In genomic region chr3:30695302-30696061, GRCh38 we compare ENCODE assay signal across 21 cellular contexts.
DNase-seq lines count a peak whose midpoint lies in the region; ATAC-seq and TF ChIP-seq lines count a peak whose summit lies in the region.
"Had no signal": no experiment of that assay in that cellular context is flagged by ENCODE, and none has a peak within 500 bp of the region (broad histone marks: within the 10 kb centered on the region; RNA-seq: fewer than 3 reads in every experiment).

No MANE protein-coding gene starts in this region.

- intact Hi-C loops in Panc1 (cut with micrococcal nuclease; ENCODE audit: unreplicated experiment), result loop anchor here (10.0 kb wide), 1 partner anchor 581 kb away; no protein-coding TSS in a partner anchor

- H3K9me3 ChIP-seq in Panc1 (ENCODE audit: control insufficient read depth, insufficient read depth, low read depth, low read length) (no peaks in the 10 kb centered on the region), smooth muscle cell (replicated peaks; ENCODE audit: low read depth) (no peaks in the 10 kb centered on the region)
- H3K9me3 ChIP-seq: adrenal gland, BLaER1, gastroesophageal sphincter, left lung, ovary, upper lobe of left lung had no signal

- H3K36me3 ChIP-seq in Panc1 (ENCODE audit: control insufficient read depth, insufficient read depth, low read length) (peaks cover 8% of the 10 kb centered on the region; the same call in 1 of the 2 replicates), smooth muscle cell (ENCODE audit: low read depth) (no peaks in the 10 kb centered on the region)
- H3K36me3 ChIP-seq: ovary had no signal

- peaks cover 14% of the 10 kb centered on the region; the same call in 1 of the 2 replicates for H3K4me1 ChIP-seq in Panc1 (ENCODE audit: control insufficient read depth, insufficient read depth, low read length)
- no peaks in the 10 kb centered on the region for H3K4me1 ChIP-seq in smooth muscle cell (ENCODE audit: low read depth)

- no peak for ATAC-seq in activated CD8-positive, alpha-beta memory T cell treated with anti-CD3 and anti-CD28 coated beads, Interleukin-2, amount 10 ng/mL, durations not matched to agents 7 days and 5 days
- ATAC-seq in Panc1, result no peak
- ATAC-seq: left lung had no signal

- H3F3A ChIP-seq in smooth muscle cell (ENCODE audit: low read depth), result no peaks in the 10 kb centered on the region

- CTCF ChIA-PET in activated CD8-positive, alpha-beta memory T cell treated with anti-CD3 and anti-CD28 coated beads, Interleukin-2, amount 10 ng/mL, durations not matched to agents 7 days and 5 days (lab: Charles Lee), result interaction anchor here (0.7 to 2.6 kb wide), 3 partner anchors 49 to 497 kb away, joined by 3 to 10 read pairs (median 8); no protein-coding TSS in a partner anchor
- CTCF ChIA-PET in Panc1 (lab: Charles Lee), result no interaction called here

- POLR2A ChIA-PET in Panc1 (lab: Charles Lee), result no interaction called here

- peak overlapping the region; percentile 13 for H3K27ac Mint-ChIP-seq in activated CD8-positive, alpha-beta memory T cell treated with anti-CD3 and anti-CD28 coated beads, Interleukin-2, amount 10 ng/mL, durations not matched to agents 7 days and 5 days
- H3K27ac Mint-ChIP-seq in endothelial cell (ENCODE audit: unreplicated experiment), result peak overlapping the region; percentile 75
- H3K27ac Mint-ChIP-seq in nephron progenitor cell, result peak overlapping the region; percentile 14
- H3K27ac Mint-ChIP-seq: activated CD4-positive, alpha-beta T cell treated with anti-CD3 and anti-CD28 coated beads, Interleukin-2, amount 10 ng/mL, durations not matched to agents 24 days and 14 days had no signal

- H3K27ac ChIP-seq in Panc1 (ENCODE audit: low read length) (peak overlapping the region; percentile 44; the same call in 1 of the 2 replicates), smooth muscle cell (ENCODE audit: low read depth) (no peak overlapping the region)
- H3K27ac ChIP-seq: dorsolateral prefrontal cortex, left lung, ovary, upper lobe of left lung had no signal

- H3K4me2 ChIP-seq in smooth muscle cell, result no peak overlapping the region
- H3K4me2 ChIP-seq: BLaER1 had no signal

- no peak overlapping the region for H3K9ac ChIP-seq in smooth muscle cell (ENCODE audit: low read depth)
- H3K9ac ChIP-seq: BLaER1 had no signal

- TF ChIP-seq CTCF in Panc1 (IDR thresholded peaks at IDR 0.05) (no peak), endothelial cell (IDR thresholded peaks at IDR 0.05; ENCODE audit: unreplicated experiment) (no peak), nephron progenitor cell (IDR thresholded peaks at IDR 0.05) (no peak), smooth muscle cell (IDR thresholded peaks at IDR 0.05; ENCODE audit: borderline replicate concordance, insufficient read depth, poor library complexity, severe bottlenecking) (no peak)

- H3K36me3 Mint-ChIP-seq in activated CD8-positive, alpha-beta memory T cell treated with anti-CD3 and anti-CD28 coated beads, Interleukin-2, amount 10 ng/mL, durations not matched to agents 7 days and 5 days, result peaks cover 63% of the 10 kb centered on the region
- H3K36me3 Mint-ChIP-seq in endothelial cell (ENCODE audit: low read depth, unreplicated experiment) (peaks cover 37% of the 10 kb centered on the region), nephron progenitor cell (ENCODE audit: low read depth) (peaks cover 9% of the 10 kb centered on the region)

- peaks cover 18% of the 10 kb centered on the region for H3K4me1 Mint-ChIP-seq in activated CD8-positive, alpha-beta memory T cell treated with anti-CD3 and anti-CD28 coated beads, Interleukin-2, amount 10 ng/mL, durations not matched to agents 7 days and 5 days
- H3K4me1 Mint-ChIP-seq in endothelial cell (ENCODE audit: unreplicated experiment) (peaks cover 26% of the 10 kb centered on the region), nephron progenitor cell (peaks cover 10% of the 10 kb centered on the region)

- H3K27me3 ChIP-seq in Panc1 (ENCODE audit: control insufficient read depth, insufficient read depth, low read length) (no peaks in the 10 kb centered on the region), smooth muscle cell (ENCODE audit: low read depth) (no peaks in the 10 kb centered on the region)
- H3K27me3 ChIP-seq: adrenal gland, BLaER1, dorsolateral prefrontal cortex, gastroesophageal sphincter, left lung, ovary, upper lobe of left lung had no signal

- 94% methylated on average over 6 of the region's 6 CpGs for WGBS in smooth muscle cell (ENCODE audit: low lambda C conversion rate)

- H3K9me3 Mint-ChIP-seq in activated CD8-positive, alpha-beta memory T cell treated with anti-CD3 and anti-CD28 coated beads, Interleukin-2, amount 10 ng/mL, durations not matched to agents 7 days and 5 days (ENCODE audit: low read depth), result no peaks in the 10 kb centered on the region
- H3K9me3 Mint-ChIP-seq in endothelial cell (ENCODE audit: unreplicated experiment) (no peaks in the 10 kb centered on the region), nephron progenitor cell (no peaks in the 10 kb centered on the region)
- H3K9me3 Mint-ChIP-seq: activated CD4-positive, alpha-beta T cell treated with anti-CD3 and anti-CD28 coated beads, Interleukin-2, amount 10 ng/mL, durations not matched to agents 24 days and 14 days had no signal

- no peak overlapping the region for H2AFZ ChIP-seq in smooth muscle cell (ENCODE audit: low read depth)

- H3K79me2 ChIP-seq in smooth muscle cell (ENCODE audit: low read depth), result no peaks in the 10 kb centered on the region

- in situ Hi-C loops in Panc1 (cut with HindIII; ENCODE audit: low pct_unique_long_range_greater_than_20kb, low sequenced_read_pairs), result no loop called here

- no peak overlapping the region for H3K4me3 Mint-ChIP-seq in activated CD8-positive, alpha-beta memory T cell treated with anti-CD3 and anti-CD28 coated beads, Interleukin-2, amount 10 ng/mL, durations not matched to agents 7 days and 5 days
- H3K4me3 Mint-ChIP-seq in endothelial cell (ENCODE audit: unreplicated experiment) (peak overlapping the region; percentile 83), nephron progenitor cell (no peak overlapping the region)
- H3K4me3 Mint-ChIP-seq: activated CD4-positive, alpha-beta T cell treated with anti-CD3 and anti-CD28 coated beads, Interleukin-2, amount 10 ng/mL, durations not matched to agents 24 days and 14 days had no signal

- no peak for DNase-seq in activated CD8-positive, alpha-beta memory T cell treated with anti-CD3 and anti-CD28 coated beads, Interleukin-2, amount 10 ng/mL, durations not matched to agents 7 days and 5 days
- DNase-seq in activated CD8-positive, alpha-beta memory T cell treated with anti-CD3 and anti-CD28 coated beads, Interleukin-2, amount 50 U/mL, for 48 hours, result no peak
- DNase-seq in Panc1 (ENCODE audit: low read depth, low spot score) (no peak), endothelial cell (ENCODE audit: low spot score) (no peak), nephron progenitor cell (no peak), smooth muscle cell (lab: John Stamatoyannopoulos, UW; ENCODE audit: unreplicated experiment) (no peak), activated gamma-delta T cell treated with Interleukin-2 at 50 U/mL for 16 hours (no peak)
- no peak for DNase-seq in central memory CD4-positive, alpha-beta T cell
- DNase-seq: 8988T; activated CD4-positive, alpha-beta T cell treated with anti-CD3 and anti-CD28 coated beads, Interleukin-2, amount 10 ng/mL, durations not matched to agents 24 days and 14 days; dorsolateral prefrontal cortex; GOT3; left lung; NCI-H1417; NCI-H524 treated with DMSO at 0.1 percent for 48 hours; stimulated activated CD4-positive, alpha-beta T cell treated with anti-CD3 and anti-CD28 coated beads, Interleukin-1b, Interleukin-23, amount 100 ng/mL, for 48 hours; upper lobe of left lung had no signal

- no peaks in the 10 kb centered on the region for H3K27me3 Mint-ChIP-seq in activated CD8-positive, alpha-beta memory T cell treated with anti-CD3 and anti-CD28 coated beads, Interleukin-2, amount 10 ng/mL, durations not matched to agents 7 days and 5 days
- H3K27me3 Mint-ChIP-seq in endothelial cell (ENCODE audit: unreplicated experiment) (peaks cover 3% of the 10 kb centered on the region), nephron progenitor cell (ENCODE audit: low read depth, poor library complexity) (peaks cover 4% of the 10 kb centered on the region)
- H3K27me3 Mint-ChIP-seq: activated CD4-positive, alpha-beta T cell treated with anti-CD3 and anti-CD28 coated beads, Interleukin-2, amount 10 ng/mL, durations not matched to agents 24 days and 14 days had no signal

- no TSS peak for BruUV-seq in Panc1 (replicated peaks; lab: Mats Ljungman, UMichigan)

- H3K4me3 ChIP-seq in Panc1 (ENCODE audit: low read depth in 2 of 2, low read length in 2 of 2), result no peak overlapping the region
- H3K4me3 ChIP-seq in smooth muscle cell, result no peak overlapping the region
- H3K4me3 ChIP-seq: adrenal gland, BLaER1, dorsolateral prefrontal cortex, gastroesophageal sphincter, left lung, ovary, upper lobe of left lung had no signal

- H4K20me1 ChIP-seq in smooth muscle cell (ENCODE audit: low read depth), result no peaks in the 10 kb centered on the region

Comparison
In these comparisons a context has a peak if more than half of its experiments do, and no peak if none do; other contexts are left out.
1. H3K27ac Mint-ChIP-seq: peak in every context shown above with its lines; median percentile 75 in endothelial cell; 14 in nephron progenitor cell; 13 in activated CD8-positive, alpha-beta memory T cell treated with anti-CD3 and anti-CD28 coated beads, Interleukin-2, amount 10 ng/mL, durations not matched to agents 7 days and 5 days.